8 cellular contexts compared by ENCODE assay signal in genomic region chr19:58097349-58097748, GRCh38. TPM values are rescaled to one million over a fixed set of nuclear protein-coding genes. Genes with fewer than 3 reads are reported as not detected.
DNase-seq lines count a peak whose midpoint lies in the region; ATAC-seq, FAIRE-seq and TF ChIP-seq lines count a peak whose summit lies in the region.

No MANE protein-coding gene starts in this region.

- ATAC-seq in omental fat pad (ENCODE audit: low FRiP score): no peak

- H3K36me3 ChIP-seq in BJ (ENCODE audit: control insufficient read depth, insufficient read depth, low read length) (no peaks in the 10 kb centered on the region), OCI-LY1 (ENCODE audit: insufficient read depth, low read length) (peaks cover 19% of the 10 kb centered on the region; the same call in 1 of the 2 replicates), esophagus muscularis mucosa (peaks cover 0 to 23% (median 3%) of the 10 kb centered on the region in 4 donors), osteoblast (ENCODE audit: insufficient read depth, low read length) (no peaks in the 10 kb centered on the region)

- CTCF ChIA-PET in BJ (lab: Yijun Ruan, JAX) (no interaction called here), GM10248 (lab: Yijun Ruan, JAX) (no interaction called here)

- H3K9me3 ChIP-seq in OCI-LY1 (ENCODE audit: low read length): peaks cover 17% of the 10 kb centered on the region
- peaks cover 0 to 24% (median 13%) of the 10 kb centered on the region in 4 donors for H3K9me3 ChIP-seq in esophagus muscularis mucosa
- peaks cover 2% of the 10 kb centered on the region for H3K9me3 ChIP-seq in osteoblast (ENCODE audit: low read depth, low read length)

- H2AFZ ChIP-seq in OCI-LY1 (ENCODE audit: low read length): no peak overlapping the region
- no peak overlapping the region for H2AFZ ChIP-seq in osteoblast (ENCODE audit: low read length)

- no peak for TF ChIP-seq EP300 in esophagus muscularis mucosa (IDR thresholded peaks at IDR 0.05)

- peak overlapping the region; percentile 68 for H3K4me3 ChIP-seq in BJ (ENCODE audit: low read depth, low read length)
- H3K4me3 ChIP-seq in OCI-LY1 (ENCODE audit: low read depth, low read length, poor library complexity, severe bottlenecking): peak overlapping the region; percentile 78
- peak overlapping the region; percentile 70 to 97 (median 76) for H3K4me3 ChIP-seq in esophagus muscularis mucosa
- peak overlapping the region; percentile 99 for H3K4me3 ChIP-seq in osteoblast (ENCODE audit: insufficient read depth, low read length)

- H3K9me2 ChIP-seq in OCI-LY1 (ENCODE audit: low read depth, low read length): no peaks in the 10 kb centered on the region

- H3K4me1 ChIP-seq in OCI-LY1 (ENCODE audit: insufficient read depth, low read length, severe bottlenecking): peaks cover 10% of the 10 kb centered on the region
- peaks cover 19 to 29% (median 27%) of the 10 kb centered on the region in 4 donors for H3K4me1 ChIP-seq in esophagus muscularis mucosa
- peaks cover 6% of the 10 kb centered on the region for H3K4me1 ChIP-seq in osteoblast (ENCODE audit: insufficient read depth, low read length)

- H3K4me2 ChIP-seq in OCI-LY1 (ENCODE audit: low read length): peak overlapping the region; percentile 62
- peak overlapping the region; percentile 84 for H3K4me2 ChIP-seq in osteoblast (ENCODE audit: insufficient read depth, low read length)

- intact Hi-C loops in esophagus muscularis mucosa (cut with DNase I): loop anchor here (10.0 kb wide), 1 partner anchor 83 kb away; no protein-coding TSS in a partner anchor

- H3K9ac ChIP-seq in OCI-LY1 (ENCODE audit: low read length): peak overlapping the region; percentile 85; the same call in 1 of the 2 replicates

- H3K79me2 ChIP-seq in OCI-LY1 (ENCODE audit: insufficient read depth, low read length) (no peaks in the 10 kb centered on the region), osteoblast (ENCODE audit: insufficient read depth, low read length) (peaks cover 32% of the 10 kb centered on the region)

- FAIRE-seq in frontal cortex (lab: Jason Lieb, UNC): no peak

- no peaks in the 10 kb centered on the region for H3K27me3 ChIP-seq in BJ (ENCODE audit: control insufficient read depth, insufficient read depth, low read length)
- no peaks in the 10 kb centered on the region for H3K27me3 ChIP-seq in OCI-LY1 (ENCODE audit: insufficient read depth, low read length)
- H3K27me3 ChIP-seq in esophagus muscularis mucosa: no peaks in the 10 kb centered on the region
- no peaks in the 10 kb centered on the region for H3K27me3 ChIP-seq in osteoblast (ENCODE audit: insufficient read depth, low read length)

- no peak for TF ChIP-seq CTCF in BJ (IDR thresholded peaks at IDR 0.05; ENCODE audit: insufficient read depth, low read depth, low read length)
- no peak for TF ChIP-seq CTCF in OCI-LY1 (IDR thresholded peaks at IDR 0.05; ENCODE audit: low read length)
- no peak for TF ChIP-seq CTCF in esophagus muscularis mucosa (IDR thresholded peaks at IDR 0.05)
- TF ChIP-seq CTCF in osteoblast (IDR thresholded peaks at IDR 0.05; ENCODE audit: extremely low read depth, low read depth, low read length): no peak
- no peak for TF ChIP-seq CTCF in omental fat pad (IDR thresholded peaks at IDR 0.05)
- TF ChIP-seq CTCF in GM10248 (IDR thresholded peaks at IDR 0.05; ENCODE audit: control extremely low read depth, extremely low read depth, low read depth, missing control alignments): no peak

- no peaks in the 10 kb centered on the region for H3F3A ChIP-seq in OCI-LY1 (ENCODE audit: insufficient read depth, low read length)

- POLR2A ChIA-PET in BJ (lab: Charles Lee) (no interaction called here), GM10248 (lab: Yijun Ruan, JAX) (no interaction called here)

- 28% methylated on average over 8 of the region's 8 CpGs for WGBS in esophagus muscularis mucosa

- no peak for TF ChIP-seq POLR2A in esophagus muscularis mucosa (IDR thresholded peaks at IDR 0.05; ENCODE audit: low read depth)

- no peak overlapping the region for H3K27ac ChIP-seq in OCI-LY1 (ENCODE audit: low read depth, low read length, poor library complexity, severe bottlenecking)
- H3K27ac ChIP-seq in esophagus muscularis mucosa (replicated peaks in 1 of 4): peak overlapping the region; percentile 91 to 96 (median 94)
- H3K27ac ChIP-seq in osteoblast (ENCODE audit: low read depth, low read length): peak overlapping the region; percentile 66

- H4K20me1 ChIP-seq in OCI-LY1 (ENCODE audit: insufficient read depth, low read length) (no peaks in the 10 kb centered on the region), osteoblast (ENCODE audit: insufficient read depth, low read length) (no peaks in the 10 kb centered on the region)

- DNase-seq in BJ (ENCODE audit: low read depth): no peak
- no peak for DNase-seq in esophagus muscularis mucosa (ENCODE audit: extremely low spot score)
- no peak for DNase-seq in osteoblast (ENCODE audit: insufficient read length, low spot score, missing footprints)
- DNase-seq in omental fat pad (ENCODE audit: low spot score): no peak
- no peak for DNase-seq in GM10248 (ENCODE audit: extremely low spot score)
- DNase-seq in frontal cortex (ENCODE audit: low spot score in 2 of 2): no peak
- no peak for DNase-seq in hippocampal formation (lab: John Stamatoyannopoulos, UW)

RNA-seq across cellular contexts. Expression of gene ZSCAN18, which starts 0.7 kb away (rescaled TPM):
- polyA plus RNA-seq in BJ (2011; rRNA removed): 15.4 and 18.5 TPM in 2 replicates
- 9.6 and 14.6 TPM in 2 replicates for polyA minus RNA-seq in BJ (2011; rRNA and poly(A)+ RNA removed)
- 100 to 1,000 TPM in 3 of 4 donors, 10 to 100 TPM in 1; 93.0 to 141 (median 124) TPM for total RNA-seq in esophagus muscularis mucosa
- total RNA-seq in osteoblast: 49.8 and 60.4 TPM in 2 replicates
- 10 to 100 TPM; 28.8 to 66.2 (median 36.4) TPM for total RNA-seq in omental fat pad
- total RNA-seq in frontal cortex: 95.0 TPM

RNA-seq across cellular contexts. Expression of gene ZNF135, which starts 38.3 kb away (rescaled TPM):
- polyA plus RNA-seq in BJ (2011; rRNA removed): 6.3 and 6.8 TPM in 2 replicates
- 3.7 and 5.7 TPM in 2 replicates for polyA minus RNA-seq in BJ (2011; rRNA and poly(A)+ RNA removed)
- total RNA-seq in esophagus muscularis mucosa (1 to 10 TPM; 5.1 to 9.1 (median 6.6) TPM), osteoblast (6.5 and 8.3 TPM in 2 replicates), omental fat pad (10 to 100 TPM in 1 of 4 donors, 1 to 10 TPM in 3; 1.2 to 10.9 (median 4.3) TPM), frontal cortex (11.8 TPM)

RNA-seq across cellular contexts. Expression of gene ZNF329, which starts 53.2 kb away (rescaled TPM):
- 5.5 and 7.5 TPM in 2 replicates for polyA plus RNA-seq in BJ (2011; rRNA removed)
- 6.0 and 8.4 TPM in 2 replicates for polyA minus RNA-seq in BJ (2011; rRNA and poly(A)+ RNA removed)
- 10 to 100 TPM in 2 of 4 donors, 1 to 10 TPM in 2; 8.3 to 14.0 (median 10.8) TPM for total RNA-seq in esophagus muscularis mucosa
- 11.9 and 12.7 TPM in 2 replicates for total RNA-seq in osteoblast
- total RNA-seq in omental fat pad: 1 to 10 TPM; 5.1 to 8.5 (median 7.4) TPM
- total RNA-seq in frontal cortex: 42.4 TPM
